In genomic region chr22:24634776-24635389, GRCh38 we compare ENCODE assay signal across 8 cellular contexts. TPM values are rescaled to one million over a fixed set of nuclear protein-coding genes. Genes with fewer than 3 reads are reported as not detected.
DNase-seq lines count a peak whose midpoint lies in the region; FAIRE-seq and TF ChIP-seq lines count a peak whose summit lies in the region.
"Not testable (repeated sequence)": the region's sequence is repeated elsewhere in the genome, so short reads cannot be mapped to it uniquely, and the experiment has no call there.

No MANE protein-coding gene starts in this region.

- H3K79me2 ChIP-seq in OCI-LY1 (ENCODE audit: insufficient read depth, low read length); H1 (ENCODE audit: control insufficient read depth in 1 of 2, insufficient read depth in 2 of 2, low read length in 2 of 2): not testable (repeated sequence)

- not testable (repeated sequence) for H3K79me1 ChIP-seq in H1 (ENCODE audit: low read depth, low read length)

- not testable (repeated sequence) for H2BK20ac ChIP-seq in H1 (ENCODE audit: low read length)

- not testable (repeated sequence) for H3K18ac ChIP-seq in H1 (ENCODE audit: extremely low read depth, low read length)

- CTCF ChIA-PET in activated naive CD4-positive, alpha-beta T cell treated with anti-CD3 and anti-CD28 coated beads for 36 hours (lab: Charles Lee): not testable (repeated sequence)
- CTCF ChIA-PET in H1 (lab: Charles Lee; ENCODE audit: partially characterized antibody): interaction anchor here (1.1 to 1.3 kb wide), 2 partner anchors 12 to 123 kb away, joined by 4 read pairs; no protein-coding TSS in a partner anchor

- H3K9ac ChIP-seq in OCI-LY1 (ENCODE audit: low read length); H1 (replicated peaks in 1 of 4; ENCODE audit: extremely low read depth in 1 of 4, low read depth in 3 of 4, low read length in 3 of 4): not testable (repeated sequence)

- H3K14ac ChIP-seq in H1 (ENCODE audit: insufficient read length): not testable (repeated sequence)

- H3K4me3 Mint-ChIP-seq in activated naive CD4-positive, alpha-beta T cell treated with anti-CD3 and anti-CD28 coated beads for 36 hours; type B pancreatic cell: not testable (repeated sequence)
- peak overlapping the region; percentile 45 for H3K4me3 Mint-ChIP-seq in nephron progenitor cell

- not testable (repeated sequence) for H3K27me3 Mint-ChIP-seq in activated naive CD4-positive, alpha-beta T cell treated with anti-CD3 and anti-CD28 coated beads for 36 hours (ENCODE audit: low read depth); nephron progenitor cell (ENCODE audit: low read depth, poor library complexity); type B pancreatic cell

- H4K5ac ChIP-seq in H1 (ENCODE audit: insufficient read length, low read depth, low read length): not testable (repeated sequence)

- H3K36me3 ChIP-seq in KOPT-K1 (ENCODE audit: insufficient read depth, low read length); OCI-LY1 (ENCODE audit: insufficient read depth, low read length); WERI-Rb-1; H1 (ENCODE audit: control insufficient read depth in 2 of 4, insufficient read depth in 4 of 4, low read length in 3 of 4): not testable (repeated sequence)

- H4K91ac ChIP-seq in H1 (replicated peaks; ENCODE audit: insufficient read length, low read length): not testable (repeated sequence)

- not testable (repeated sequence) for H3K9me3 Mint-ChIP-seq in activated naive CD4-positive, alpha-beta T cell treated with anti-CD3 and anti-CD28 coated beads for 36 hours; nephron progenitor cell; type B pancreatic cell

- H2AK5ac ChIP-seq in H1 (ENCODE audit: low read depth, low read length): not testable (repeated sequence)

- TF ChIP-seq POLR2A in H1 (IDR thresholded peaks at IDR 0.05; ENCODE audit: control extremely low read depth in 1 of 2, low read depth in 2 of 2, low read length in 2 of 2): not testable (repeated sequence)

- not testable (repeated sequence) for H2BK12ac ChIP-seq in H1 (ENCODE audit: low read depth, low read length)

- POLR2A ChIA-PET in H1 (lab: Charles Lee; ENCODE audit: partially characterized antibody): not testable (repeated sequence)

- not testable (repeated sequence) for H3K23ac ChIP-seq in H1 (ENCODE audit: insufficient read length)

- not testable (repeated sequence) for H3F3A ChIP-seq in OCI-LY1 (ENCODE audit: insufficient read depth, low read length)

- not testable (repeated sequence) for H4K8ac ChIP-seq in H1 (ENCODE audit: extremely low read depth, insufficient read depth, low read length)

- H3K56ac ChIP-seq in H1 (replicated peaks; ENCODE audit: insufficient read length, low read depth, low read length): not testable (repeated sequence)

- not testable (repeated sequence) for H3K9me3 ChIP-seq in KOPT-K1 (ENCODE audit: insufficient read depth, low read length, poor library complexity, severe bottlenecking); OCI-LY1 (ENCODE audit: low read length); WERI-Rb-1 (ENCODE audit: severe bottlenecking); H1 (ENCODE audit: insufficient read depth in 2 of 2, low read depth in 1 of 2, low read length in 1 of 2)

- not testable (repeated sequence) for H3K4ac ChIP-seq in H1 (replicated peaks; ENCODE audit: insufficient read length, low read depth, low read length)

- peaks cover 21% of the 10 kb centered on the region for H3K4me1 Mint-ChIP-seq in activated naive CD4-positive, alpha-beta T cell treated with anti-CD3 and anti-CD28 coated beads for 36 hours (ENCODE audit: low read depth)
- peaks cover 47% of the 10 kb centered on the region for H3K4me1 Mint-ChIP-seq in nephron progenitor cell
- peaks cover 24% of the 10 kb centered on the region for H3K4me1 Mint-ChIP-seq in type B pancreatic cell (ENCODE audit: unreplicated experiment)

- TF ChIP-seq CTCF in GM12864 (IDR thresholded peaks at IDR 0.05; ENCODE audit: low read depth, low read length, missing control alignments) (peak; percentile 31), OCI-LY1 (IDR thresholded peaks at IDR 0.05; ENCODE audit: low read length) (peak; percentile 27; the same call in 1 of the 2 replicates), WERI-Rb-1 (IDR thresholded peaks at IDR 0.05; ENCODE audit: low read depth, low read length) (0 out of 2 replicates have a peak, but pooled peaks have one; percentile 20), H1 (IDR thresholded peaks at IDR 0.05; ENCODE audit: control extremely low read depth in 1 of 3, insufficient read depth in 1 of 3, low read depth in 1 of 3, low read length in 3 of 3) (peak in 2 of 3 experiments; percentile 4 to 18; a peak in 3 of 4 replicates), nephron progenitor cell (IDR thresholded peaks at IDR 0.05) (peak; percentile 12), type B pancreatic cell (conservative IDR thresholded peaks at IDR 0.05) (peak; percentile 52)

- H3K4me3 ChIP-seq in GM12864 (ENCODE audit: low read depth, low read length); OCI-LY1 (ENCODE audit: low read depth, low read length, poor library complexity, severe bottlenecking); WERI-Rb-1 (ENCODE audit: low read depth, low read length); H1 (ENCODE audit: extremely low read depth in 1 of 4, insufficient read depth in 2 of 4, low read depth in 3 of 4, low read length in 4 of 4): not testable (repeated sequence)

- H3K27me3 ChIP-seq in OCI-LY1 (ENCODE audit: insufficient read depth, low read length); WERI-Rb-1 (ENCODE audit: insufficient read depth, low read depth, severe bottlenecking); H1 (replicated peaks in 1 of 4; ENCODE audit: control insufficient read depth in 3 of 4, extremely low read depth in 1 of 4, insufficient read depth in 3 of 4, low read length in 3 of 4): not testable (repeated sequence)

- not testable (repeated sequence) for H2BK5ac ChIP-seq in H1 (ENCODE audit: low read depth, low read length)

- intact Hi-C loops in activated naive CD4-positive, alpha-beta T cell treated with anti-CD3 and anti-CD28 coated beads for 36 hours (cut with micrococcal nuclease): not testable (repeated sequence)

- H2AFZ ChIP-seq in OCI-LY1 (ENCODE audit: low read length); H1 (ENCODE audit: low read length): not testable (repeated sequence)

- H3K36me3 Mint-ChIP-seq in activated naive CD4-positive, alpha-beta T cell treated with anti-CD3 and anti-CD28 coated beads for 36 hours (ENCODE audit: low read depth); nephron progenitor cell (ENCODE audit: low read depth); type B pancreatic cell: not testable (repeated sequence)

- not testable (repeated sequence) for FAIRE-seq in H1 (lab: Jason Lieb, UNC)

- WGBS in H1 (ENCODE audit: extremely low coverage in 1 of 2, insufficient coverage in 1 of 2, insufficient read length in 1 of 2, insufficient replicate concordance in 2 of 2, low coverage in 1 of 2, low lambda C conversion rate in 2 of 2, missing lambda C conversion rate in 1 of 2), 2 experiments: 71% methylated on average over 9 of the region's 10 CpGs; no CpG with 5 or more reads in 1 of the 2 experiments

- H4K20me1 ChIP-seq in OCI-LY1 (ENCODE audit: insufficient read depth, low read length); H1 (replicated peaks in 1 of 2; ENCODE audit: control insufficient read depth in 1 of 2, insufficient read depth in 2 of 2, low read length in 2 of 2): not testable (repeated sequence)

- not testable (repeated sequence) for H2BK120ac ChIP-seq in H1 (replicated peaks; ENCODE audit: low read depth, low read length)

- TF ChIP-seq RAD21 in H1 (IDR thresholded peaks at IDR 0.05 in 1 of 2, conservative IDR thresholded peaks at IDR 0.05 in 1 of 2; ENCODE audit: low read depth in 2 of 2, low read length in 2 of 2): not testable (repeated sequence)

- H3K4me2 ChIP-seq in OCI-LY1 (ENCODE audit: low read length); H1 (ENCODE audit: insufficient read depth in 1 of 2, low read depth in 2 of 2, low read length in 2 of 2): not testable (repeated sequence)

- H2BK15ac ChIP-seq in H1 (ENCODE audit: low read length): not testable (repeated sequence)

- TF ChIP-seq EP300 in H1 (IDR thresholded peaks at IDR 0.05; ENCODE audit: borderline replicate concordance in 1 of 2, low read depth in 2 of 2, low read length in 2 of 2): not testable (repeated sequence)

- not testable (repeated sequence) for DNase-seq in GM12864 (ENCODE audit: low read depth); H1 (ENCODE audit: low read depth in 1 of 2, low spot score in 2 of 2); nephron progenitor cell; type B pancreatic cell (ENCODE audit: extremely low spot score, unreplicated experiment)
- DNase-seq in WERI-Rb-1: peak; percentile 82
- peak; percentile 46 for DNase-seq in activated naive CD4-positive, alpha-beta T cell treated with anti-CD3 and anti-CD28 coated beads for 36 hours

- not testable (repeated sequence) for H3K23me2 ChIP-seq in H1 (ENCODE audit: low read depth, low read length)

- not testable (repeated sequence) for H3K27ac Mint-ChIP-seq in activated naive CD4-positive, alpha-beta T cell treated with anti-CD3 and anti-CD28 coated beads for 36 hours; nephron progenitor cell; type B pancreatic cell

- H3K27ac ChIP-seq in KOPT-K1 (ENCODE audit: low read depth, low read length, poor library complexity, severe bottlenecking) (peak overlapping the region; percentile 45), OCI-LY1 (ENCODE audit: low read depth, low read length, poor library complexity, severe bottlenecking) (peak overlapping the region; percentile 69), WERI-Rb-1 (peak overlapping the region; percentile 72)
- H3K27ac ChIP-seq in H1 (ENCODE audit: low read depth, low read length): not testable (repeated sequence)

- not testable (repeated sequence) for H3K4me1 ChIP-seq in OCI-LY1 (ENCODE audit: insufficient read depth, low read length, severe bottlenecking); H1 (replicated peaks in 1 of 4; ENCODE audit: control insufficient read depth in 3 of 4, insufficient read depth in 4 of 4, low read length in 3 of 4)

- not testable (repeated sequence) for H3K9me2 ChIP-seq in OCI-LY1 (ENCODE audit: low read depth, low read length)

RNA-seq across cellular contexts. Expression of gene GGT1, which starts 31.9 kb away (rescaled TPM):
- total RNA-seq in activated naive CD4-positive, alpha-beta T cell treated with anti-CD3 and anti-CD28 coated beads for 36 hours: 10 to 100 TPM; 15.5 to 16.1 TPM
- 14.0 and 14.4 TPM in 2 replicates for total RNA-seq in H1 (2021; fragmentation: NEBNext Ultra II Directional; extraction: Animal tissue kit (Norgen Biotek cat#: 25700))
- polyA plus RNA-seq in H1 (2011; rRNA removed): 29.2 and 44.8 TPM in 2 replicates
- 29.3 TPM for polyA plus RNA-seq in H1 (2011; cell fraction: cytosol; rRNA removed)
- polyA plus RNA-seq in H1 (2011; cell fraction: nucleus; rRNA removed): 46.8 TPM
- polyA plus RNA-seq in H1 (2012, experiment 1 of 2): 8.0 to 18.8 TPM (median 17.1 TPM) in 4 replicates
- 14.4 TPM for polyA plus RNA-seq in H1 (2012, experiment 2 of 2)
- 13.9 TPM for polyA plus RNA-seq in H1 (2013, experiment 1 of 2)
- polyA plus RNA-seq in H1 (2013, experiment 2 of 2): 11.9 TPM
- polyA minus RNA-seq in H1 (2011; rRNA and poly(A)+ RNA removed): 7.5 and 9.6 TPM in 2 replicates
- 10.5 TPM for polyA minus RNA-seq in H1 (2011; cell fraction: cytosol; rRNA and poly(A)+ RNA removed)
- 11.2 TPM for polyA minus RNA-seq in H1 (2011; cell fraction: nucleus; rRNA and poly(A)+ RNA removed)
- total RNA-seq in type B pancreatic cell (ENCODE audit: low replicate concordance): 4.2 and 8.7 TPM in 2 replicates

RNA-seq across cellular contexts. Expression of gene LRRC75B, which starts 42.0 kb away (rescaled TPM):
- under 1 TPM in 1 of 2 experiments, not detected in 1; 0.25 TPM for total RNA-seq in activated naive CD4-positive, alpha-beta T cell treated with anti-CD3 and anti-CD28 coated beads for 36 hours
- 10.9 and 12.2 TPM in 2 replicates for total RNA-seq in H1 (2021; fragmentation: NEBNext Ultra II Directional; extraction: Animal tissue kit (Norgen Biotek cat#: 25700))
- 26.6 and 39.0 TPM in 2 replicates for polyA plus RNA-seq in H1 (2011; rRNA removed)
- polyA plus RNA-seq in H1 (2011; cell fraction: cytosol; rRNA removed): 29.2 TPM
- polyA plus RNA-seq in H1 (2011; cell fraction: nucleus; rRNA removed): 132 TPM
- polyA plus RNA-seq in H1 (2012, experiment 1 of 2): 7.7 to 16.2 TPM (median 15.1 TPM) in 4 replicates
- polyA plus RNA-seq in H1 (2012, experiment 2 of 2): 8.9 TPM
- 9.3 TPM for polyA plus RNA-seq in H1 (2013, experiment 1 of 2)
- polyA plus RNA-seq in H1 (2013, experiment 2 of 2): 7.8 TPM
- polyA minus RNA-seq in H1 (2011; rRNA and poly(A)+ RNA removed): 8.1 and 8.4 TPM in 2 replicates
- polyA minus RNA-seq in H1 (2011; cell fraction: cytosol; rRNA and poly(A)+ RNA removed): 8.7 TPM
- polyA minus RNA-seq in H1 (2011; cell fraction: nucleus; rRNA and poly(A)+ RNA removed): 19.6 TPM
- total RNA-seq in type B pancreatic cell (ENCODE audit: low replicate concordance): 6.5 and 18.6 TPM in 2 replicates
